In genomic region chr16:84271866-84272265, GRCh38 we compare ENCODE assay signal across 22 cellular contexts. TPM values are rescaled to one million over a fixed set of nuclear protein-coding genes. Genes with fewer than 3 reads are reported as not detected.
DNase-seq lines count a peak whose midpoint lies in the region; ATAC-seq and TF ChIP-seq lines count a peak whose summit lies in the region.
"Had no signal": no experiment of that assay in that cellular context is flagged by ENCODE, and none has a peak within 500 bp of the region (broad histone marks: within the 10 kb centered on the region; RNA-seq: fewer than 3 reads in every experiment).

No MANE protein-coding gene starts in this region.

- in situ Hi-C loops in mammary epithelial cell (cut with MboI; ENCODE audit: low sequenced_read_pairs in 2 of 2), result no loop called here

- 44% methylated on average over 4 of the region's 4 CpGs for WGBS in mammary epithelial cell (ENCODE audit: low coverage, missing lambda C conversion rate)
- 60% methylated on average over 4 of the region's 4 CpGs for WGBS in right cardiac atrium

- DNase-seq in mammary epithelial cell (peak; percentile 8), MCF 10A (ENCODE audit: unreplicated experiment) (no peak), NCI-H82 treated with DMSO at 0.1 percent for 48 hours (lab: John Stamatoyannopoulos, UW; ENCODE audit: unreplicated experiment) (peak; percentile 72), foreskin melanocyte (peak; percentile 96), right cardiac atrium (no peak), hippocampal formation (lab: John Stamatoyannopoulos, UW) (no peak), NCI-H345 treated with DMSO at 0.1 percent for 48 hours (lab: John Stamatoyannopoulos, UW; ENCODE audit: unreplicated experiment) (no peak)
- DNase-seq: 8988T; CD4-positive, alpha-beta memory T cell; DMS153; GDM1; NCI-H1092 treated with DMSO at 0.1 percent for 48 hours; NCI-H1694 treated with DMSO at 0.1 percent for 48 hours; NCI-H2081 treated with DMSO at 0.1 percent for 48 hours; NCI-H774; OCI-M1; Right ventricle myocardium superior; SW 1271; T-helper 2 cell had no signal

- H4K20me1 ChIP-seq in mammary epithelial cell (ENCODE audit: insufficient read depth, low read length), result no peaks in the 10 kb centered on the region
- H4K20me1 ChIP-seq: BLaER1 treated with 17β-estradiol and CSF1 and Interleukin-3, amounts not matched to agents 10 nM and 100 nM had no signal

- H3K4me2 ChIP-seq in mammary epithelial cell (ENCODE audit: insufficient read depth, low read depth, low read length), result no peak overlapping the region
- H3K4me2 ChIP-seq: BLaER1 treated with 17β-estradiol and CSF1 and Interleukin-3, amounts not matched to agents 10 nM and 100 nM had no signal

- H3K9me3 Mint-ChIP-seq in MCF 10A (ENCODE audit: unreplicated experiment), result no peaks in the 10 kb centered on the region
- H3K9me3 Mint-ChIP-seq: CD4-positive, alpha-beta memory T cell had no signal

- H3K4me1 ChIP-seq in mammary epithelial cell (ENCODE audit: insufficient read depth, low read length) (no peaks in the 10 kb centered on the region), right cardiac atrium (ENCODE audit: control insufficient read depth, insufficient read depth, low read length) (no peaks in the 10 kb centered on the region)

- H3K27me3 ChIP-seq in mammary epithelial cell (ENCODE audit: insufficient read depth, low read length) (no peaks in the 10 kb centered on the region), right cardiac atrium (ENCODE audit: control insufficient read depth, insufficient read depth) (no peaks in the 10 kb centered on the region)
- H3K27me3 ChIP-seq: BLaER1 treated with 17β-estradiol and CSF1 and Interleukin-3, amounts not matched to agents 10 nM and 100 nM had no signal

- CTCF ChIA-PET in mammary epithelial cell (lab: Charles Lee; ENCODE audit: low non-redundant PET) (no interaction called here), MCF 10A (lab: Yijun Ruan, JAX) (interaction anchor here (0.6 to 1.2 kb wide), 2 partner anchors 234 to 302 kb away, joined by 3 read pairs; no protein-coding TSS in a partner anchor)

- H3K27ac Mint-ChIP-seq in MCF 10A (ENCODE audit: low read depth, unreplicated experiment), result no peak overlapping the region
- H3K27ac Mint-ChIP-seq: CD4-positive, alpha-beta memory T cell had no signal

- no peak overlapping the region for H3K9ac ChIP-seq in mammary epithelial cell (ENCODE audit: insufficient read depth, low read length)
- H3K9ac ChIP-seq: BLaER1 treated with 17β-estradiol and CSF1 and Interleukin-3, amounts not matched to agents 10 nM and 100 nM had no signal

- TF ChIP-seq CTCF in mammary epithelial cell (conservative IDR thresholded peaks at IDR 0.05 in 1 of 2, IDR thresholded peaks at IDR 0.05 in 1 of 2; ENCODE audit: extremely low read depth in 1 of 2, insufficient read depth in 1 of 2, low read depth in 1 of 2, low read length in 2 of 2) (no peak), MCF 10A (IDR thresholded peaks at IDR 0.05; ENCODE audit: unreplicated experiment) (no peak)

- H2AFZ ChIP-seq in mammary epithelial cell (ENCODE audit: low read depth, low read length), result no peak overlapping the region

- H3K27me3 Mint-ChIP-seq in MCF 10A (ENCODE audit: insufficient read depth, unreplicated experiment), result peaks cover 11% of the 10 kb centered on the region

- POLR2A ChIA-PET in MCF 10A (lab: Yijun Ruan, JAX), result interaction anchor here (0.5 to 0.6 kb wide), 2 partner anchors 10 to 228 kb away, joined by 3 to 5 read pairs; no protein-coding TSS in a partner anchor

- dilution Hi-C loops in mammary epithelial cell (cut with HindIII; ENCODE audit: low sequenced_read_pairs), result no loop called here

- H3K79me2 ChIP-seq in mammary epithelial cell (ENCODE audit: insufficient read depth, low read length), result no peaks in the 10 kb centered on the region

- intact Hi-C loops in mammary epithelial cell (cut with micrococcal nuclease) (no loop called here), MCF 10A (cut with micrococcal nuclease) (no loop called here), right cardiac atrium (cut with DNase I) (no loop called here)

- no peak overlapping the region for H3K4me3 Mint-ChIP-seq in MCF 10A (ENCODE audit: unreplicated experiment)
- H3K4me3 Mint-ChIP-seq: CD4-positive, alpha-beta memory T cell had no signal

- BruUV-seq in mammary epithelial cell (replicated peaks; lab: Mats Ljungman, UMichigan) (no TSS peak), MCF 10A (replicated peaks; lab: Mats Ljungman, UMichigan) (no TSS peak)

- no peaks in the 10 kb centered on the region for H3K36me3 Mint-ChIP-seq in MCF 10A (ENCODE audit: insufficient read depth, unreplicated experiment)
- H3K36me3 Mint-ChIP-seq: CD4-positive, alpha-beta memory T cell had no signal

- H3K27ac ChIP-seq in mammary epithelial cell (ENCODE audit: insufficient read depth, low read depth, low read length), result no peak overlapping the region
- H3K27ac ChIP-seq in right cardiac atrium (ENCODE audit: low read length), result no peak overlapping the region
- H3K27ac ChIP-seq: BLaER1 treated with 17β-estradiol and CSF1 and Interleukin-3, amounts not matched to agents 10 nM and 100 nM had no signal

- no peak for ATAC-seq in right cardiac atrium

- H3K36me3 ChIP-seq in mammary epithelial cell (ENCODE audit: insufficient read depth, low read length), result no peaks in the 10 kb centered on the region
- H3K36me3 ChIP-seq: BLaER1 treated with 17β-estradiol and CSF1 and Interleukin-3, amounts not matched to agents 10 nM and 100 nM had no signal

- H3K9me3 ChIP-seq in mammary epithelial cell (replicated peaks; ENCODE audit: insufficient read depth, low read length), result no peaks in the 10 kb centered on the region
- no peaks in the 10 kb centered on the region for H3K9me3 ChIP-seq in right cardiac atrium (ENCODE audit: control insufficient read depth, low read length)
- H3K9me3 ChIP-seq: BLaER1 treated with 17β-estradiol and CSF1 and Interleukin-3, amounts not matched to agents 10 nM and 100 nM had no signal

- no peaks in the 10 kb centered on the region for H3K4me1 Mint-ChIP-seq in MCF 10A (ENCODE audit: insufficient read depth, unreplicated experiment)
- H3K4me1 Mint-ChIP-seq: CD4-positive, alpha-beta memory T cell had no signal

- H3K4me3 ChIP-seq in mammary epithelial cell (replicated peaks in 1 of 3; ENCODE audit: insufficient read depth in 1 of 3, low read depth in 2 of 3, low read length in 3 of 3), result no peak overlapping the region
- H3K4me3 ChIP-seq in right cardiac atrium (ENCODE audit: low read length), result no peak overlapping the region
- H3K4me3 ChIP-seq: BLaER1 treated with 17β-estradiol and CSF1 and Interleukin-3, amounts not matched to agents 10 nM and 100 nM had no signal

RNA-seq across cellular contexts. Expression of gene WFDC1, which starts 22.8 kb away (rescaled TPM):
- total RNA-seq in mammary epithelial cell, result not detected
- not detected for polyA plus RNA-seq in mammary epithelial cell
- not detected for polyA minus RNA-seq in mammary epithelial cell
- not detected in 2 replicates for total RNA-seq in MCF 10A (2022)
- total RNA-seq in right cardiac atrium, result 1 to 10 TPM in 2 of 4 donors, under 1 TPM in 2; 0.34 to 1.6 (median 0.91) TPM
- 1.6 TPM for polyA plus RNA-seq in right cardiac atrium
- total RNA-seq: CD4-positive, alpha-beta memory T cell; LHCN-M2; NCI-H460 had no signal
- polyA plus RNA-seq: CD4-positive, alpha-beta memory T cell had no signal

RNA-seq across cellular contexts. Expression of gene KCNG4, which starts 32.1 kb away (rescaled TPM):
- total RNA-seq in mammary epithelial cell (not detected), MCF 10A (2022) (not detected in 2 replicates), right cardiac atrium (not detected)
- polyA plus RNA-seq in mammary epithelial cell (not detected), right cardiac atrium (not detected)
- not detected for polyA minus RNA-seq in mammary epithelial cell
- total RNA-seq: CD4-positive, alpha-beta memory T cell; Right ventricle myocardium superior had no signal
- polyA plus RNA-seq: CD4-positive, alpha-beta memory T cell had no signal

Comparison
In these comparisons a context has a peak if more than half of its experiments do, and no peak if none do; other contexts are left out.
1. DNase-seq: peak in mammary epithelial cell (single experiment), NCI-H82 treated with DMSO at 0.1 percent for 48 hours (single experiment) and foreskin melanocyte (single experiment); none in MCF 10A (single experiment), right cardiac atrium (0 of 3), hippocampal formation (0 of 2) and NCI-H345 treated with DMSO at 0.1 percent for 48 hours (single experiment).